29 cellular contexts compared by ENCODE assay signal in the genomic region with DNA sequence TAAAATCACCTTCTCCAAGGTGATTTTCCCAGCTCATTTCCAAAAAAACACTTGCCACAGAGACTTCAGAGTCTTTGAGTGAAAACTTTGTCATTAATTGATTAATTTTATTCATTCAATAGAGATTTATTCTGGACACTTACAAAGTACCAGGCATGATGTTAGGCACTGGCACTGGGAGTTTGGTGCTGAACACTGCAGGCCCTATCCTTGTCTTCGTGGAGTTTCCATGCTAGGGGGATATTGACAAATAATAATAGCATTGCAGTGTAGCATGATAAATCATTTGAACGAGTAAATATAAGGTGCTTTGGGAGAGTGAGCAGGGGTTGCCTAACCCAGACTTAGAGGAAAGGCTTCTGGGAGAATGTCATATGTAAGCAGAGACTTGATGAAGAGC.
DNase-seq lines count a peak whose midpoint lies in the region; ATAC-seq and TF ChIP-seq lines count a peak whose summit lies in the region.
"Had no signal": no experiment of that assay in that cellular context is flagged by ENCODE, and none has a peak within 500 bp of the region (broad histone marks: within the 10 kb centered on the region; RNA-seq: fewer than 3 reads in every experiment).

No MANE protein-coding gene starts in this region.

- H3K27me3 Mint-ChIP-seq in H9 (ENCODE audit: low read depth) = no peaks in the 10 kb centered on the region
- H3K27me3 Mint-ChIP-seq in progenitor cell of endocrine pancreas = no peaks in the 10 kb centered on the region
- H3K27me3 Mint-ChIP-seq: dendritic cell treated with granulocyte-macrophage colony-stimulating factor and Interleukin-4, amounts not matched to agents 40 ng/mL and 50 ng/mL, for 4 days had no signal

- H3K56ac ChIP-seq in H9 (ENCODE audit: insufficient read length, low read depth, low read length) = no peak overlapping the region

- no peak overlapping the region for H2BK20ac ChIP-seq in H9 (ENCODE audit: low read depth, low read length, poor library complexity, severe bottlenecking)

- no CpG with 5 or more reads among the region's 2 CpGs for WGBS in H9 (ENCODE audit: extremely low coverage, insufficient read length, low lambda C conversion rate)
- WGBS in esophagus muscularis mucosa = 92% methylated on average over 2 of the region's 2 CpGs

- no peaks in the 10 kb centered on the region for H3K36me3 ChIP-seq in PC-9 (ENCODE audit: low read depth)
- H3K36me3 ChIP-seq in esophagus muscularis mucosa = no peaks in the 10 kb centered on the region
- H3K36me3 ChIP-seq in lower lobe of right lung = no peaks in the 10 kb centered on the region
- no peaks in the 10 kb centered on the region for H3K36me3 ChIP-seq in MG63
- H3K36me3 ChIP-seq: gastroesophageal sphincter, left lung, right atrium auricular region, transverse colon had no signal

- no peaks in the 10 kb centered on the region for H3K9me3 ChIP-seq in H9 (ENCODE audit: control insufficient read depth, low read depth, low read length)
- no peaks in the 10 kb centered on the region for H3K9me3 ChIP-seq in PC-9 (ENCODE audit: insufficient read depth, low read depth)
- no peaks in the 10 kb centered on the region for H3K9me3 ChIP-seq in esophagus muscularis mucosa
- H3K9me3 ChIP-seq in lower lobe of right lung = no peaks in the 10 kb centered on the region
- no peaks in the 10 kb centered on the region for H3K9me3 ChIP-seq in MG63
- H3K9me3 ChIP-seq: gastroesophageal sphincter, left lung, right atrium auricular region, transverse colon had no signal

- H2BK5ac ChIP-seq in H9 (ENCODE audit: insufficient read length, low read length) = no peak overlapping the region

- POLR2A ChIA-PET in PC-9 (lab: Charles Lee; ENCODE audit: unreplicated experiment) = no interaction called here

- H3K9me3 Mint-ChIP-seq in H9 = no peaks in the 10 kb centered on the region
- no peaks in the 10 kb centered on the region for H3K9me3 Mint-ChIP-seq in progenitor cell of endocrine pancreas (ENCODE audit: low read depth)
- H3K9me3 Mint-ChIP-seq: dendritic cell treated with granulocyte-macrophage colony-stimulating factor and Interleukin-4, amounts not matched to agents 40 ng/mL and 50 ng/mL, for 4 days; natural killer cell had no signal

- H2AK5ac ChIP-seq in H9 (ENCODE audit: insufficient read length, low read length) = no peak overlapping the region

- H2BK12ac ChIP-seq in H9 (ENCODE audit: insufficient read length, low read depth, low read length) = no peak overlapping the region

- BruUV-seq in PC-9 (replicated peaks; lab: Mats Ljungman, UMichigan) = no TSS peak

- no peak overlapping the region for H2BK15ac ChIP-seq in H9 (ENCODE audit: low read depth, low read length)

- H4K91ac ChIP-seq in H9 (ENCODE audit: insufficient read length, low read depth, low read length) = no peak overlapping the region

- H3K14ac ChIP-seq in H9 (ENCODE audit: insufficient read depth, low read length) = no peak overlapping the region

- peak overlapping the region; percentile 79 for H3K27ac ChIP-seq in H9 (ENCODE audit: insufficient read length, low read depth, low read length)
- H3K27ac ChIP-seq in PC-9 = peak overlapping the region; percentile 77
- no peak overlapping the region for H3K27ac ChIP-seq in esophagus muscularis mucosa (replicated peaks in 1 of 4)
- no peak overlapping the region for H3K27ac ChIP-seq in lower lobe of right lung
- H3K27ac ChIP-seq: parathyroid adenoma, right atrium auricular region, transverse colon had no signal

- H4K8ac ChIP-seq in H9 (replicated peaks; ENCODE audit: insufficient read length, low read depth, low read length) = no peak overlapping the region

- TF ChIP-seq CTCF in H9 (conservative IDR thresholded peaks at IDR 0.05) = no peak
- no peak for TF ChIP-seq CTCF in PC-9 (conservative IDR thresholded peaks at IDR 0.05)
- no peak for TF ChIP-seq CTCF in esophagus muscularis mucosa (IDR thresholded peaks at IDR 0.05)
- TF ChIP-seq CTCF in progenitor cell of endocrine pancreas (IDR thresholded peaks at IDR 0.05; ENCODE audit: unreplicated experiment) = no peak
- no peak for TF ChIP-seq CTCF in lower lobe of right lung (IDR thresholded peaks at IDR 0.05)

- H3K27me3 ChIP-seq in H9 (ENCODE audit: insufficient read depth, low read length) = no peaks in the 10 kb centered on the region
- no peaks in the 10 kb centered on the region for H3K27me3 ChIP-seq in PC-9 (ENCODE audit: insufficient read depth, low read depth)
- H3K27me3 ChIP-seq in esophagus muscularis mucosa = no peaks in the 10 kb centered on the region
- H3K27me3 ChIP-seq in lower lobe of right lung (ENCODE audit: low read depth) = no peaks in the 10 kb centered on the region
- no peaks in the 10 kb centered on the region for H3K27me3 ChIP-seq in MG63
- H3K27me3 ChIP-seq: gastroesophageal sphincter, left lung, right atrium auricular region, transverse colon had no signal

- no peak overlapping the region for H3K4ac ChIP-seq in H9 (ENCODE audit: low read depth, low read length)

- peaks cover 29% of the 10 kb centered on the region for H3F3A ChIP-seq in PC-9 (ENCODE audit: insufficient read depth, low read depth)

- no peak overlapping the region for H3K23ac ChIP-seq in H9 (ENCODE audit: insufficient read length, low read depth, low read length)

- peaks cover 0 to 3% (median 2%) of the 10 kb centered on the region in 3 experiments; a peak in 2 of 7 replicates for H3K36me3 Mint-ChIP-seq in H9 (ENCODE audit: insufficient read depth in 1 of 3, low read depth in 3 of 3)
- peaks cover 6% of the 10 kb centered on the region for H3K36me3 Mint-ChIP-seq in progenitor cell of endocrine pancreas (ENCODE audit: insufficient read depth)
- H3K36me3 Mint-ChIP-seq: activated naive CD8-positive, alpha-beta T cell; CD14-positive monocyte; natural killer cell had no signal

- peaks cover 4% of the 10 kb centered on the region for H3K79me1 ChIP-seq in H9 (ENCODE audit: insufficient read depth, low read depth, low read length, poor library complexity, severe bottlenecking)

- no peak overlapping the region for H3K9ac ChIP-seq in H9 (ENCODE audit: extremely low read depth, insufficient read length, low read length)
- H3K9ac ChIP-seq: parathyroid adenoma had no signal

- H3K27ac Mint-ChIP-seq in H9 (peak overlapping the region; percentile 11 to 99 (median 97); a peak in 5 of 7 replicates), progenitor cell of endocrine pancreas (peak overlapping the region; percentile 93)
- H3K27ac Mint-ChIP-seq: activated CD4-positive, alpha-beta T cell treated with anti-CD3 and anti-CD28 coated beads for 36 hours; activated naive CD8-positive, alpha-beta T cell; dendritic cell treated with granulocyte-macrophage colony-stimulating factor and Interleukin-4, amounts not matched to agents 40 ng/mL and 50 ng/mL, for 4 days; natural killer cell had no signal

- H3K4me3 ChIP-seq in PC-9 = peak overlapping the region; percentile 24; the same call in 1 of the 2 replicates
- no peak overlapping the region for H3K4me3 ChIP-seq in esophagus muscularis mucosa
- no peak overlapping the region for H3K4me3 ChIP-seq in lower lobe of right lung
- H3K4me3 ChIP-seq in MG63 = no peak overlapping the region
- H3K4me3 ChIP-seq: gastroesophageal sphincter, left lung, right atrium auricular region, transverse colon had no signal

- no peak for TF ChIP-seq POLR2A in esophagus muscularis mucosa (IDR thresholded peaks at IDR 0.05; ENCODE audit: low read depth)

- H3K9me2 ChIP-seq in PC-9 (ENCODE audit: insufficient read depth) = no peaks in the 10 kb centered on the region

- peak overlapping the region; percentile 55 for H3K4me2 ChIP-seq in H9 (ENCODE audit: insufficient read depth, insufficient read length, low read length)
- peak overlapping the region; percentile 86 for H3K4me2 ChIP-seq in PC-9

- no peaks in the 10 kb centered on the region for H4K20me1 ChIP-seq in H9 (ENCODE audit: control insufficient read depth, insufficient read depth, insufficient read length)
- no peaks in the 10 kb centered on the region for H4K20me1 ChIP-seq in PC-9 (ENCODE audit: insufficient read depth)

- H2AFZ ChIP-seq in H9 (ENCODE audit: low read length) (no peak overlapping the region), PC-9 (no peak overlapping the region)

- H3K18ac ChIP-seq in H9 (ENCODE audit: insufficient read length, low read depth, low read length) = no peak overlapping the region

- H4K5ac ChIP-seq in H9 (ENCODE audit: insufficient read length, low read depth, low read length) = no peak overlapping the region

- H3K4me3 Mint-ChIP-seq in H9 (peak overlapping the region in 1 of 2 experiments; percentile 71; a peak in 3 of 5 replicates), progenitor cell of endocrine pancreas (ENCODE audit: low read depth) (peak overlapping the region; percentile 8)
- H3K4me3 Mint-ChIP-seq: activated CD4-positive, alpha-beta T cell treated with anti-CD3 and anti-CD28 coated beads for 36 hours; activated naive CD8-positive, alpha-beta T cell; CD14-positive monocyte; dendritic cell treated with granulocyte-macrophage colony-stimulating factor and Interleukin-4, amounts not matched to agents 40 ng/mL and 50 ng/mL, for 4 days; natural killer cell had no signal

- H3K4me1 ChIP-seq in H9 (ENCODE audit: insufficient read depth, low read length) (peaks cover 29% of the 10 kb centered on the region; the same call in 1 of the 2 replicates), PC-9 (replicated peaks; ENCODE audit: insufficient read depth) (peaks cover 63% of the 10 kb centered on the region), esophagus muscularis mucosa (peaks cover 5 to 82% (median 66%) of the 10 kb centered on the region in 4 donors), lower lobe of right lung (peaks cover 26% of the 10 kb centered on the region)
- H3K4me1 ChIP-seq: parathyroid adenoma had no signal

- DNase-seq in H9 (no peak), PC-9 (peak in 1 of 2 experiments; percentile 35), esophagus muscularis mucosa (ENCODE audit: extremely low spot score) (peak; percentile 42), progenitor cell of endocrine pancreas (ENCODE audit: low spot score, unreplicated experiment) (no peak), lower lobe of right lung (no peak), MG63 (no peak)
- DNase-seq: activated CD4-positive, alpha-beta T cell treated with anti-CD3 and anti-CD28 coated beads for 36 hours; activated effector memory CD4-positive, alpha-beta T cell treated with Interleukin-2 at 50 U/mL for 16 hours; aorta; central memory CD4-positive, alpha-beta T cell; EL; hypothalamus; KBM-7; left lung; MM.1S; natural killer cell; NCI-H1417 treated with DMSO at 0.1 percent for 48 hours; NCI-H226; NCI-H82; stimulated activated CD4-positive, alpha-beta T cell treated with anti-CD3 and anti-CD28 coated beads, Interleukin-2, amount 100 ng/mL, for 24 hours; T-helper 2 cell; transverse colon had no signal

- CTCF ChIA-PET in PC-9 (lab: Charles Lee) = interaction anchor here (0.5 kb wide), 1 partner anchor 20 kb away, joined by 13 read pairs; no protein-coding TSS in a partner anchor

- H3K79me2 ChIP-seq in H9 (ENCODE audit: insufficient read depth, low read length) = peaks cover 32% of the 10 kb centered on the region; the same call in 1 of the 2 replicates
- H3K79me2 ChIP-seq in PC-9 (ENCODE audit: low read depth) = no peaks in the 10 kb centered on the region
- H3K79me2 ChIP-seq: parathyroid adenoma had no signal

- H3K4me1 Mint-ChIP-seq in H9 (peaks cover 78 to 79% of the 10 kb centered on the region in 2 experiments), progenitor cell of endocrine pancreas (ENCODE audit: low read depth) (peaks cover 63% of the 10 kb centered on the region)
- H3K4me1 Mint-ChIP-seq: natural killer cell had no signal

- H2BK120ac ChIP-seq in H9 (ENCODE audit: low read depth, low read length, poor library complexity, severe bottlenecking) = no peak overlapping the region

- H3K23me2 ChIP-seq in H9 (ENCODE audit: insufficient read length, low read depth, low read length, poor library complexity, severe bottlenecking) = no peaks in the 10 kb centered on the region

- H3T11ph ChIP-seq in H9 (ENCODE audit: low read length) = no peak overlapping the region

- ATAC-seq in lower lobe of right lung (no peak), GM19397 (IDR thresholded peaks at IDR 0.05; ENCODE audit: unreplicated experiment) (no peak)
- ATAC-seq: activated CD4-positive, alpha-beta T cell treated with anti-CD3 and anti-CD28 coated beads for 36 hours; gastroesophageal sphincter; natural killer cell had no signal

- intact Hi-C loops in PC-9 (cut with micrococcal nuclease; ENCODE audit: unreplicated experiment) = loop anchor here (2.0 to 10.0 kb wide), 3 partner anchors 26 to 1156 kb away; no protein-coding TSS in a partner anchor
- intact Hi-C loops in esophagus muscularis mucosa (cut with DNase I) = loop anchor here (5.0 to 10.0 kb wide), 2 partner anchors 57 to 144 kb away; partner anchors contain the start of gene SOX4
- intact Hi-C loops in lower lobe of right lung (cut with DNase I) = no loop called here

- TF ChIP-seq EP300 in esophagus muscularis mucosa (IDR thresholded peaks at IDR 0.05) = no peak

Comparison
In these comparisons a context has a peak if more than half of its experiments do, and no peak if none do; other contexts are left out.
1. H3K27ac ChIP-seq: peak in H9 (single experiment) and PC-9 (single experiment); none in esophagus muscularis mucosa (0 of 4) and lower lobe of right lung (single experiment).